In the genomic region with DNA sequence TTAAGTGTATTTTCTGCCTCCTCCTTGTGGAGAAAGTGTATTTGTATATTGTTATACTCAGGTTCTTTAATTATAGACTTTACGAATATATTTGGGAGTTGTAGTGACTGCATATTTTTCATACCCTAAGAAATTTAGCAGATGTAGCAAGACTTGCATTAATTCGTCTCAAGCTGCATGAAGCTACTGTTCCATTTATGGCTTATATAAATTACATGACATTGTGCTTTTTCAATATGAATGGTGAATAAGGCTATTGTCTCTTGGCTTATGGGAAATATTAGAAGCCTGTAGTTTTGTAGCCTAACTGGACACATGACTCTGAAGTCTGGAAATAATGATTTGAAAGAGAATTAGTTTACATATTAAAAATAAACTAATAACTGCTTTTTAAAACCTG, we compare ENCODE assay signal across 25 cellular contexts. TPM values are rescaled to one million over a fixed set of nuclear protein-coding genes. Genes with fewer than 3 reads are reported as not detected.
DNase-seq lines count a peak whose midpoint lies in the region; ATAC-seq, FAIRE-seq and TF ChIP-seq lines count a peak whose summit lies in the region.
"Had no signal": no experiment of that assay in that cellular context is flagged by ENCODE, and none has a peak within 500 bp of the region (broad histone marks: within the 10 kb centered on the region; RNA-seq: fewer than 3 reads in every experiment).

No MANE protein-coding gene starts in this region.

- peaks cover 81% of the 10 kb centered on the region for H3K79me2 ChIP-seq in PC-3 (ENCODE audit: low read length)
- peaks cover 90% of the 10 kb centered on the region for H3K79me2 ChIP-seq in HepG2 (ENCODE audit: insufficient read depth, low read length)

- no peak for FAIRE-seq in HepG2 (lab: Jason Lieb, UNC)
- FAIRE-seq: D721Med, islet of Langerhans had no signal

- H4K20me1 ChIP-seq in PC-3 (ENCODE audit: low read length) = no peaks in the 10 kb centered on the region; the same call in 1 of the 2 replicates
- H4K20me1 ChIP-seq in HepG2 (ENCODE audit: insufficient read depth, low read length) = peaks cover 15% of the 10 kb centered on the region; the same call in 1 of the 2 replicates
- H4K20me1 ChIP-seq: BLaER1 treated with 17β-estradiol and CSF1 and Interleukin-3, amounts not matched to agents 10 nM and 100 nM had no signal

- H3F3A ChIP-seq in PC-3 (ENCODE audit: low read length, unreplicated experiment) = peaks cover 6% of the 10 kb centered on the region

- H3K9me2 ChIP-seq in PC-3 (replicated peaks; ENCODE audit: low read length) = no peaks in the 10 kb centered on the region

- peaks cover 43% of the 10 kb centered on the region for H3K4me1 ChIP-seq in PC-3 (ENCODE audit: insufficient read depth, low read length)
- peaks cover 7 to 13% of the 10 kb centered on the region in 2 donors for H3K4me1 ChIP-seq in duodenal mucosa (ENCODE audit: control insufficient read depth in 1 of 2, insufficient read depth in 2 of 2, low read length in 2 of 2)
- H3K4me1 ChIP-seq in HepG2 (ENCODE audit: insufficient read depth, low read length) = peaks cover 64% of the 10 kb centered on the region
- no peaks in the 10 kb centered on the region for H3K4me1 ChIP-seq in upper lobe of right lung

- peaks cover 13% of the 10 kb centered on the region; the same call in 1 of the 2 replicates for H3K36me3 ChIP-seq in PC-3 (ENCODE audit: low read depth, low read length)
- no peaks in the 10 kb centered on the region for H3K36me3 ChIP-seq in duodenal mucosa (ENCODE audit: control insufficient read depth in 1 of 2, insufficient read depth in 2 of 2, low read length in 2 of 2)
- H3K36me3 ChIP-seq in HepG2 (replicated peaks in 1 of 2; ENCODE audit: control insufficient read depth in 1 of 2, insufficient read depth in 2 of 2, low read length in 2 of 2) = peaks cover 0 to 1% of the 10 kb centered on the region in 2 experiments; a peak in 3 of 5 replicates
- no peaks in the 10 kb centered on the region for H3K36me3 ChIP-seq in upper lobe of right lung
- H3K36me3 ChIP-seq: BLaER1 treated with 17β-estradiol and CSF1 and Interleukin-3, amounts not matched to agents 10 nM and 100 nM; transverse colon had no signal

- ATAC-seq in PC-3 (no peak), HepG2 (no peak), upper lobe of right lung (no peak), HG03135 (IDR thresholded peaks at IDR 0.05; ENCODE audit: unreplicated experiment) (no peak)
- ATAC-seq: activated CD4-positive, CD25-positive, alpha-beta regulatory T cell treated with anti-CD3 and anti-CD28 coated beads, Interleukin-2, amount 50 U/mL, for 24 hours; left ventricle myocardium superior; natural killer cell; stimulated activated memory B cell treated with anti-CD40 and anti-IgM and Interleukin-4, amounts not matched to agents 10 μg/mL and 1 μg/mL and 100 μg/mL, for 72 hours; T-helper 17 cell had no signal

- no peaks in the 10 kb centered on the region for H3K27me3 ChIP-seq in PC-3 (ENCODE audit: low read length)
- H3K27me3 ChIP-seq in duodenal mucosa (ENCODE audit: control insufficient read depth in 1 of 2, insufficient read depth in 2 of 2, low read length in 2 of 2) = no peaks in the 10 kb centered on the region
- H3K27me3 ChIP-seq in HepG2 (ENCODE audit: control insufficient read depth in 1 of 2, insufficient read depth in 2 of 2, low read length in 2 of 2) = no peaks in the 10 kb centered on the region; a peak in 1 of 5 replicates
- H3K27me3 ChIP-seq in upper lobe of right lung = no peaks in the 10 kb centered on the region
- H3K27me3 ChIP-seq: BLaER1 treated with 17β-estradiol and CSF1 and Interleukin-3, amounts not matched to agents 10 nM and 100 nM had no signal

- TF ChIP-seq RAD21 in HepG2 (CRISPR knock-in tag; IDR thresholded peaks at IDR 0.05) = no peak

- TF ChIP-seq EP300 in HepG2 (IDR thresholded peaks at IDR 0.05; ENCODE audit: low read depth in 2 of 2, low read length in 2 of 2) (no peak), HepG2 (CRISPR knock-in tag; IDR thresholded peaks at IDR 0.05; ENCODE audit: borderline replicate concordance) (no peak)

- WGBS in HepG2 (ENCODE audit: low lambda C conversion rate) = 18% methylated on average over 2 of the region's 2 CpGs

- peak overlapping the region; percentile 96 for H3K9ac ChIP-seq in PC-3 (ENCODE audit: low read length)
- H3K9ac ChIP-seq in duodenal mucosa (ENCODE audit: low read depth in 1 of 2, low read length in 2 of 2) = no peak overlapping the region
- peak overlapping the region; percentile 92 for H3K9ac ChIP-seq in HepG2 (ENCODE audit: insufficient read depth, low read depth, low read length)
- H3K9ac ChIP-seq: BLaER1 treated with 17β-estradiol and CSF1 and Interleukin-3, amounts not matched to agents 10 nM and 100 nM had no signal

- POLR2A ChIA-PET in PC-3 (lab: Charles Lee; ENCODE audit: unreplicated experiment) = interaction anchor here (1.0 kb wide), 1 partner anchor 68 kb away, joined by 7 read pairs; no protein-coding TSS in a partner anchor
- POLR2A ChIA-PET in HepG2 (lab: Yijun Ruan, JAX) = interaction anchor here (0.8 to 1.5 kb wide), 4 partner anchors 19 to 73 kb away, joined by 3 to 5 read pairs (median 4); no protein-coding TSS in a partner anchor

- no TSS peak for BruUV-seq in PC-3 (replicated peaks; lab: Mats Ljungman, UMichigan)
- BruUV-seq in HepG2 (replicated peaks; lab: Mats Ljungman, UMichigan) = no TSS peak

- intact Hi-C loops in PC-3 (cut with micrococcal nuclease) (loop anchor here (5.0 kb wide), 2 partner anchors 142 to 157 kb away; a partner anchor contains a TSS), HepG2 (cut with micrococcal nuclease; ENCODE audit: unreplicated experiment) (loop anchor here (1.0 kb wide), 1 partner anchor 45 kb away; no protein-coding TSS in a partner anchor), upper lobe of right lung (cut with DNase I) (no loop called here)

- H3K9me3 ChIP-seq in PC-3 (ENCODE audit: low read length) = no peaks in the 10 kb centered on the region
- H3K9me3 ChIP-seq in duodenal mucosa (ENCODE audit: control insufficient read depth in 1 of 2, low read length in 2 of 2) = no peaks in the 10 kb centered on the region
- no peaks in the 10 kb centered on the region for H3K9me3 ChIP-seq in HepG2 (ENCODE audit: low read length)
- H3K9me3 ChIP-seq in upper lobe of right lung = no peaks in the 10 kb centered on the region
- H3K9me3 ChIP-seq: transverse colon had no signal

- H3K4me2 ChIP-seq in PC-3 (ENCODE audit: low read length) (peak overlapping the region; percentile 90), HepG2 (ENCODE audit: low read depth, low read length) (peak overlapping the region; percentile 89)
- H3K4me2 ChIP-seq: BLaER1 treated with 17β-estradiol and CSF1 and Interleukin-3, amounts not matched to agents 10 nM and 100 nM had no signal

- H3K27ac ChIP-seq in PC-3 (ENCODE audit: low read length) = peak overlapping the region; percentile 96
- H3K27ac ChIP-seq in duodenal mucosa (ENCODE audit: low read depth, low read length) = no peak overlapping the region
- peak overlapping the region; percentile 84 for H3K27ac ChIP-seq in HepG2 (ENCODE audit: extremely low read length, insufficient read depth, low read length)
- H3K27ac ChIP-seq in upper lobe of right lung = no peak overlapping the region
- H3K27ac ChIP-seq: BLaER1 treated with 17β-estradiol and CSF1 and Interleukin-3, amounts not matched to agents 10 nM and 100 nM; SK-N-MC; transverse colon had no signal

- TF ChIP-seq POLR2A in HepG2 (IDR thresholded peaks at IDR 0.05; ENCODE audit: insufficient read depth in 1 of 2, low read depth in 2 of 2, low read length in 2 of 2) = no peak

- CTCF ChIA-PET in PC-3 (lab: Charles Lee) (no interaction called here), HepG2 (lab: Yijun Ruan, JAX; ENCODE audit: low intra/inter-chr PET ratio, low total read pairs) (interaction anchor here (0.8 kb wide), 1 partner anchor 72 kb away, joined by 3 read pairs; no protein-coding TSS in a partner anchor)

- H2AFZ ChIP-seq in PC-3 (ENCODE audit: low read length) = no peak overlapping the region
- no peak overlapping the region for H2AFZ ChIP-seq in HepG2 (ENCODE audit: low read length)

- in situ Hi-C loops in HepG2 (cut with HindIII; ENCODE audit: extremely low pct_ligation_motif_present, low pct_unique_long_range_greater_than_20kb) = loop anchor here (5.0 kb wide), 2 partner anchors 67 to 73 kb away; no protein-coding TSS in a partner anchor

- DNase-seq in PC-3 (peak; percentile 38), HepG2 (ENCODE audit: low spot score) (peak; percentile 40), upper lobe of right lung (no peak), hippocampal formation (lab: John Stamatoyannopoulos, UW) (no peak), NCI-H146 (lab: John Stamatoyannopoulos, UW) (no peak)
- DNase-seq: activated CD4-positive, alpha-beta T cell treated with anti-CD3 and anti-CD28 coated beads, Interleukin-2, amount 50 U/mL, for 4 hours; activated T-cell treated with anti-CD3 and anti-CD28 coated beads, Interleukin-2, amount 50 U/mL, for 48 hours; DND-41; GF-D8; left ventricle myocardium superior; natural killer cell; NCI-H1092 treated with DMSO at 0.1 percent for 48 hours; NCI-H187 treated with DMSO at 0.1 percent for 48 hours; NCI-H2171 treated with DMSO at 0.1 percent for 48 hours; NCI-H510A; T-helper 17 cell; transverse colon had no signal

- TF ChIP-seq CTCF in PC-3 (conservative IDR thresholded peaks at IDR 0.05; ENCODE audit: low read depth, low read length) = no peak
- TF ChIP-seq CTCF in HepG2 (CRISPR knock-in tag; IDR thresholded peaks at IDR 0.05) = no peak
- no peak for TF ChIP-seq CTCF in upper lobe of right lung (IDR thresholded peaks at IDR 0.05)

- H3K4me3 ChIP-seq in PC-3 (ENCODE audit: low read length) (peak overlapping the region; percentile 88), duodenal mucosa (ENCODE audit: low read depth in 1 of 2, low read length in 2 of 2) (peak overlapping the region; percentile 18 to 76), HepG2 (replicated peaks in 1 of 3; ENCODE audit: insufficient read depth in 1 of 3, low read depth in 2 of 3, low read length in 3 of 3) (peak overlapping the region; percentile 85 to 95 (median 93); a peak in 5 of 6 replicates), upper lobe of right lung (peak overlapping the region; percentile 68)
- H3K4me3 ChIP-seq: BLaER1 treated with 17β-estradiol and CSF1 and Interleukin-3, amounts not matched to agents 10 nM and 100 nM; SK-N-MC; transverse colon had no signal

RNA-seq across cellular contexts. Expression of a gene that starts 2.4 kb away (rescaled TPM):
- total RNA-seq in PC-3 (2014; rRNA removed) (50.4 and 73.2 TPM in 2 replicates), HepG2 (2016; rRNA removed; fragmentation: Illumina TruSeq; extraction: Trizol) (83.6 and 129 TPM in 2 replicates), upper lobe of right lung (47.6 TPM)
- total RNA-seq in HepG2 (2016; cell fraction: cytosol; rRNA removed; fragmentation: Illumina TruSeq; extraction: Trizol; ENCODE audit: low read depth) = 12.9 and 13.3 TPM in 2 replicates
- 76.7 and 125 TPM in 2 replicates for total RNA-seq in HepG2 (2016; cell fraction: insoluble cytoplasmic fraction; rRNA removed; fragmentation: Illumina TruSeq; extraction: Trizol)
- 29.0 and 33.2 TPM in 2 replicates for total RNA-seq in HepG2 (2016; cell fraction: membrane; rRNA removed; fragmentation: Illumina TruSeq; extraction: Trizol)
- 271 and 292 TPM in 2 replicates for total RNA-seq in HepG2 (2016; cell fraction: nucleus; rRNA removed; fragmentation: Illumina TruSeq; extraction: Trizol)
- polyA plus RNA-seq in HepG2 (2011; rRNA removed) = 176 and 249 TPM in 2 replicates
- 115 and 131 TPM in 2 replicates for polyA plus RNA-seq in HepG2 (2011; cell fraction: cytosol; rRNA removed)
- 148 and 157 TPM in 2 replicates for polyA plus RNA-seq in HepG2 (2011; cell fraction: nucleus; rRNA removed)
- 116 and 147 TPM in 2 replicates for polyA plus RNA-seq in HepG2 (2012)
- polyA plus RNA-seq in HepG2 (2016; cell fraction: cytosol; fragmentation: Illumina TruSeq; extraction: Trizol; ENCODE audit: low read depth) = 1.8 TPM in 2 replicates
- polyA plus RNA-seq in HepG2 (2016; cell fraction: insoluble cytoplasmic fraction; fragmentation: Illumina TruSeq; extraction: Trizol; ENCODE audit: low read depth) = 38.7 and 42.8 TPM in 2 replicates
- polyA plus RNA-seq in HepG2 (2016; cell fraction: membrane; fragmentation: Illumina TruSeq; extraction: Trizol; ENCODE audit: low read depth) = 5.0 and 5.8 TPM in 2 replicates
- 110 and 113 TPM in 2 replicates for polyA plus RNA-seq in HepG2 (2016; cell fraction: nucleus; fragmentation: Illumina TruSeq; extraction: Trizol; ENCODE audit: insufficient read depth, low read depth)
- 75.0 and 703 TPM in 2 replicates for polyA minus RNA-seq in HepG2 (2011; rRNA and poly(A)+ RNA removed; ENCODE audit: low replicate concordance)
- 216 and 224 TPM in 2 replicates for polyA minus RNA-seq in HepG2 (2011; cell fraction: cytosol; rRNA and poly(A)+ RNA removed)
- polyA minus RNA-seq in HepG2 (2011; cell fraction: nucleus; rRNA and poly(A)+ RNA removed) = 1,103 and 1,189 TPM in 2 replicates

Comparison
In these comparisons a context has a peak if more than half of its experiments do, and no peak if none do; other contexts are left out.
1. DNase-seq: peak in PC-3 (single experiment) and HepG2 (single experiment); none in upper lobe of right lung (single experiment), hippocampal formation (0 of 2) and NCI-H146 (single experiment).
2. H3K27ac ChIP-seq: peak in PC-3 (single experiment) and HepG2 (single experiment); none in duodenal mucosa (single experiment) and upper lobe of right lung (single experiment).
3. H3K9ac ChIP-seq: peak in PC-3 (single experiment) and HepG2 (single experiment); none in duodenal mucosa (0 of 2).
4. Peak in every context shown above with its lines, with median percentiles within 50 percentile points of each other: H3K4me3 ChIP-seq.